In the genomic region with DNA sequence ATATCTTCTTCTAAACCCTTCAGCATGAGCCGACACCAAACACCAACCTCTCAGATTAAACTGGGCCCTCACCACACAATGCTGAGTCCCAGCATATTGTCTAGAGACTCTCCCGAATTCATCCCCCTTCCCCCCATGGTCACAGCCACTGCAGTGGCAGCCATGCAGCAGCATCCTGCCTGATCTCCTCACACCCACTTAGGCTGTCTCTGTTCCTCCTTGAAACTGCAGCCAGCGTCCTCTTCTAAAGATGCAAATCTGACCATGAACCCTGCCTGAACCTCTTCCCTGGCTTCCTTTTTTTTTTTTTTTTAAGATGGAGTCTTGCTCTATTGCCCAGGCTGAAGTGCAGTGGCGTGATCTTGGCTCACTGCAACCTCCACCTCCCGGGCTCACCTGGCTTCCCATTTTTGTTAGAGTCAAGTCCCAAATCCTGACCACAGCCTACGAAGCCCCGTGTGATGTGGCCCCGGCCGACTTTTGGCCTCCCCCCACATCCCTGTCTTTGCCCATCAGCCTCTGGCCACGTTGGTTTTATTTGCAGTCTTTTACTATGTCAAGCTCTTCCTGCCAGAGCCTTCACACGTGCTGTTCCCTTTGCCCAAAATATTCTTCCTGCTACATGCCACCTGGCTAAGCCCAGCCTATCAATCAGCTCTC, we compare ENCODE assay signal across 1 cellular context.
TF ChIP-seq lines count a peak whose summit lies in the region.

No MANE protein-coding gene starts in this region.

TF ChIP-seq in GM12878, 131 proteins besides CTCF, POLR2A, EP300 and RAD21 (continued from another document):
- TF ChIP-seq POLR2AphosphoS5 (IDR thresholded peaks at IDR 0.05; ENCODE audit: low read length) (no peak), STAT3 (IDR thresholded peaks at IDR 0.05; ENCODE audit: low read depth, low read length) (no peak), SP1 (IDR thresholded peaks at IDR 0.05; ENCODE audit: low read depth, low read length) (peak; percentile 22), FOXM1 (IDR thresholded peaks at IDR 0.05; ENCODE audit: low read depth, low read length) (no peak), SPI1 (IDR thresholded peaks at IDR 0.05; ENCODE audit: borderline replicate concordance, insufficient read depth, low read depth, low read length) (peak; percentile 59; the same call in 1 of the 2 replicates), MLLT1 (IDR thresholded peaks at IDR 0.05) (no peak), RUNX3 (IDR thresholded peaks at IDR 0.05; ENCODE audit: low read length) (peak; percentile 36; the same call in 1 of the 2 replicates), NR2C2 (IDR thresholded peaks at IDR 0.05; ENCODE audit: borderline replicate concordance, control insufficient read depth, insufficient read length, low read depth) (no peak), BHLHE40 (IDR thresholded peaks at IDR 0.05; ENCODE audit: borderline replicate concordance in 1 of 2, low read depth in 2 of 2, low read length in 1 of 2) (0 out of 4 replicates have a peak, but pooled peaks of 1 of the 2 experiments have one; percentile 18), ZZZ3 (IDR thresholded peaks at IDR 0.05; ENCODE audit: control insufficient read depth, insufficient read length, low read depth) (no peak), HDAC6 (IDR thresholded peaks at IDR 0.05; ENCODE audit: unreplicated experiment) (no peak), USF2 (IDR thresholded peaks at IDR 0.05; ENCODE audit: borderline replicate concordance, low read depth, low read length) (no peak), EZH2 (IDR thresholded peaks at IDR 0.05; ENCODE audit: borderline replicate concordance, control insufficient read depth, low read depth, low read length) (no peak), JUND (IDR thresholded peaks at IDR 0.05; ENCODE audit: low read depth, low read length) (no peak), IRF4 (IDR thresholded peaks at IDR 0.05; ENCODE audit: low read depth, low read length) (no peak), SREBF1 (IDR thresholded peaks at IDR 0.05; ENCODE audit: low read length) (no peak), CHD4 (IDR thresholded peaks at IDR 0.05) (no peak), ZNF622 (IDR thresholded peaks at IDR 0.05) (no peak), ATF7 (IDR thresholded peaks at IDR 0.05; ENCODE audit: low read depth) (no peak), PAX8 (IDR thresholded peaks at IDR 0.05) (no peak), ATF3 (IDR thresholded peaks at IDR 0.05; ENCODE audit: borderline replicate concordance, extremely low read depth, low read depth, low read length) (no peak), BRCA1 (IDR thresholded peaks at IDR 0.05; ENCODE audit: low read depth, low read length) (no peak), ASH2L (IDR thresholded peaks at IDR 0.05; ENCODE audit: borderline replicate concordance, low read depth) (no peak), CBX3 (IDR thresholded peaks at IDR 0.05; ENCODE audit: borderline replicate concordance, low read depth) (no peak), WRNIP1 (IDR thresholded peaks at IDR 0.05; ENCODE audit: borderline replicate concordance, low read depth, low read length) (no peak), DPF2 (IDR thresholded peaks at IDR 0.05) (no peak), TCF7 (IDR thresholded peaks at IDR 0.05; ENCODE audit: borderline replicate concordance) (no peak), NR2F1 (conservative IDR thresholded peaks at IDR 0.05) (no peak), POU2F2 (IDR thresholded peaks at IDR 0.05; ENCODE audit: borderline replicate concordance, low read depth, low read length) (peak; percentile 85; the same call in 2 of the 3 replicates), FOS (IDR thresholded peaks at IDR 0.05; ENCODE audit: borderline replicate concordance, extremely low read depth, insufficient read length) (no peak), MYB (IDR thresholded peaks at IDR 0.05; ENCODE audit: borderline replicate concordance, low read depth, low read length) (no peak), TBL1XR1 (IDR thresholded peaks at IDR 0.05; ENCODE audit: low read depth, low read length) (0 out of 2 replicates have a peak, but pooled peaks have one; percentile 43), YY1 (IDR thresholded peaks at IDR 0.05; ENCODE audit: low read depth, low read length) (peak; percentile 77), ZSCAN29 (IDR thresholded peaks at IDR 0.05) (no peak), SMAD5 (IDR thresholded peaks at IDR 0.05; ENCODE audit: low read depth) (no peak)
- TF ChIP-seq, protein P1, sequence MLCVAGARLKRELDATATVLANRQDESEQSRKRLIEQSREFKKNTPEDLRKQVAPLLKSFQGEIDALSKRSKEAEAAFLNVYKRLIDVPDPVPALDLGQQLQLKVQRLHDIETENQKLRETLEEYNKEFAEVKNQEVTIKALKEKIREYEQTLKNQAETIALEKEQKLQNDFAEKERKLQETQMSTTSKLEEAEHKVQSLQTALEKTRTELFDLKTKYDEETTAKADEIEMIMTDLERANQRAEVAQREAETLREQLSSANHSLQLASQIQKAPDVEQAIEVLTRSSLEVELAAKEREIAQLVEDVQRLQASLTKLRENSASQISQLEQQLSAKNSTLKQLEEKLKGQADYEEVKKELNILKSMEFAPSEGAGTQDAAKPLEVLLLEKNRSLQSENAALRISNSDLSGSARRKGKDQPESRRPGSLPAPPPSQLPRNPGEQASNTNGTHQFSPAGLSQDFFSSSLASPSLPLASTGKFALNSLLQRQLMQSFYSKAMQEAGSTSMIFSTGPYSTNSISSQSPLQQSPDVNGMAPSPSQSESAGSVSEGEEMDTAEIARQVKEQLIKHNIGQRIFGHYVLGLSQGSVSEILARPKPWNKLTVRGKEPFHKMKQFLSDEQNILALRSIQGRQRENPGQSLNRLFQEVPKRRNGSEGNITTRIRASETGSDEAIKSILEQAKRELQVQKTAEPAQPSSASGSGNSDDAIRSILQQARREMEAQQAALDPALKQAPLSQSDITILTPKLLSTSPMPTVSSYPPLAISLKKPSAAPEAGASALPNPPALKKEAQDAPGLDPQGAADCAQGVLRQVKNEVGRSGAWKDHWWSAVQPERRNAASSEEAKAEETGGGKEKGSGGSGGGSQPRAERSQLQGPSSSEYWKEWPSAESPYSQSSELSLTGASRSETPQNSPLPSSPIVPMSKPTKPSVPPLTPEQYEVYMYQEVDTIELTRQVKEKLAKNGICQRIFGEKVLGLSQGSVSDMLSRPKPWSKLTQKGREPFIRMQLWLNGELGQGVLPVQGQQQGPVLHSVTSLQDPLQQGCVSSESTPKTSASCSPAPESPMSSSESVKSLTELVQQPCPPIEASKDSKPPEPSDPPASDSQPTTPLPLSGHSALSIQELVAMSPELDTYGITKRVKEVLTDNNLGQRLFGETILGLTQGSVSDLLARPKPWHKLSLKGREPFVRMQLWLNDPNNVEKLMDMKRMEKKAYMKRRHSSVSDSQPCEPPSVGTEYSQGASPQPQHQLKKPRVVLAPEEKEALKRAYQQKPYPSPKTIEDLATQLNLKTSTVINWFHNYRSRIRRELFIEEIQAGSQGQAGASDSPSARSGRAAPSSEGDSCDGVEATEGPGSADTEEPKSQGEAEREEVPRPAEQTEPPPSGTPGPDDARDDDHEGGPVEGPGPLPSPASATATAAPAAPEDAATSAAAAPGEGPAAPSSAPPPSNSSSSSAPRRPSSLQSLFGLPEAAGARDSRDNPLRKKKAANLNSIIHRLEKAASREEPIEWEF (IDR thresholded peaks at IDR 0.05; ENCODE audit: insufficient replicate concordance, low read depth, low read length), result no peak
